ENCODE assay signal across 8 cellular contexts in the genomic region with DNA sequence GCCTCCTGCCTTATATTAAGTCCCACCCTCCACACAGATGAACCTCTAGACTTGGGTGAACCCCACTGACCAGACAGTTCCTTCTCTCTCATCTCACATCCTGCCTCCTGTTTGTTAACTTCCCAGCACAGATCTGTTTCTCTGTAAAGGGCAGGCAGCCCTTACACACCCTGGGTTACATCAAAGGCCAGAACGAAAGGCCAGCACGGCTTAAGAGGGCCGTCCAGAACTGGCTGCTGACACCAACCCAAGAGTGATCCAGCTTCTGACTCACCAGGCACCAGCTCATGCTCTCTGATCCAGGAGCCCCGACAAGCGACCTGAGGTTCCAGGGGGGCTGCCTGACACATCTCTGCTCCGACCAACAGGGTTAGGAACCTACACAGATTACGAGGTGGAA.
A peak's percentile ranks its signal among the peaks of the same experiment; 100 is the strongest.
DNase-seq lines count a peak whose midpoint lies in the region; ATAC-seq and TF ChIP-seq lines count a peak whose summit lies in the region.

No MANE protein-coding gene starts in this region.

- no peaks in the 10 kb centered on the region for H3K27me3 ChIP-seq in esophagus muscularis mucosa
- no peaks in the 10 kb centered on the region for H3K27me3 ChIP-seq in testis

- TF ChIP-seq POLR2A in esophagus muscularis mucosa (IDR thresholded peaks at IDR 0.05; ENCODE audit: low read depth) = no peak
- TF ChIP-seq POLR2A in testis (IDR thresholded peaks at IDR 0.05) = no peak

- peak; percentile 44 for TF ChIP-seq EP300 in esophagus muscularis mucosa (IDR thresholded peaks at IDR 0.05)

- no peak overlapping the region for H3K27ac Mint-ChIP-seq in activated T-helper 2 cell treated with anti-CD3 and anti-CD28 coated beads, Interferon-gamma antibody, Interleukin-2, Interleukin-4, amounts not matched to agents 10 μg/mL and 5 μg/mL and 100 μg/mL, durations not matched to agents 14 hours and 24 hours and 36 hours

- CTCF ChIA-PET in HEK293 (lab: Yijun Ruan, JAX) = interaction anchor here (0.5 to 2.5 kb wide), 2 partner anchors 10 to 77 kb away, joined by 3 to 13 read pairs; no protein-coding TSS in a partner anchor

- no peak for DNase-seq in esophagus muscularis mucosa (ENCODE audit: extremely low spot score)
- peak; percentile 75 for DNase-seq in testis
- no peak for DNase-seq in COLO668 (lab: John Stamatoyannopoulos, UW; ENCODE audit: unreplicated experiment)
- no peak for DNase-seq in activated T-helper 2 cell treated with anti-CD3 and anti-CD28 coated beads, Interferon-gamma antibody, Interleukin-2, Interleukin-4, amounts not matched to agents 10 μg/mL and 5 μg/mL and 100 μg/mL, durations not matched to agents 14 hours and 24 hours and 36 hours (ENCODE audit: low spot score)
- no peak for DNase-seq in GOT3 (lab: John Stamatoyannopoulos, UW)

- intact Hi-C loops in esophagus muscularis mucosa (cut with DNase I) (no loop called here), testis (cut with DNase I; ENCODE audit: low total_unique reads) (no loop called here)
- intact Hi-C loops in activated T-helper 2 cell treated with anti-CD3 and anti-CD28 coated beads, Interferon-gamma antibody, Interleukin-2, Interleukin-4, amounts not matched to agents 10 μg/mL and 5 μg/mL and 100 μg/mL, durations not matched to agents 14 hours and 24 hours and 36 hours (cut with micrococcal nuclease) = no loop called here

- H3K4me3 ChIP-seq in HEK293 (ENCODE audit: low read depth, low read length) (no peak overlapping the region), esophagus muscularis mucosa (peak overlapping the region; percentile 22 to 43 (median 29)), mesodermal cell (ENCODE audit: extremely low read depth, insufficient read depth, low read length, poor library complexity, severe bottlenecking) (no peak overlapping the region), testis (no peak overlapping the region)

- no peaks in the 10 kb centered on the region for H3K36me3 ChIP-seq in HEK293 (ENCODE audit: control insufficient read depth in 2 of 2, insufficient read depth in 1 of 2, low read length in 2 of 2)
- no peaks in the 10 kb centered on the region for H3K36me3 ChIP-seq in esophagus muscularis mucosa
- peaks cover 42% of the 10 kb centered on the region for H3K36me3 ChIP-seq in mesodermal cell (ENCODE audit: control insufficient read depth, insufficient read depth, low read length)
- H3K36me3 ChIP-seq in testis (ENCODE audit: low read depth, missing control alignments) = no peaks in the 10 kb centered on the region

- no peak overlapping the region for H3K27ac ChIP-seq in HEK293 (ENCODE audit: extremely low read depth, low read depth, low read length)
- peak overlapping the region; percentile 79 to 92 (median 88) for H3K27ac ChIP-seq in esophagus muscularis mucosa (replicated peaks in 1 of 4)
- H3K27ac ChIP-seq in mesodermal cell (ENCODE audit: low read depth, low read length, severe bottlenecking) = peak overlapping the region; percentile 70
- peak overlapping the region; percentile 47 to 80 for H3K27ac ChIP-seq in testis

- WGBS in esophagus muscularis mucosa = 4% methylated on average over 4 of the region's 7 CpGs
- 79 to 85% methylated on average over 6 to 7 of the region's 7 CpGs for WGBS in mesodermal cell (ENCODE audit: insufficient coverage in 2 of 2), 2 experiments
- 50 to 51% methylated on average over 5 to 7 of the region's 7 CpGs for WGBS in testis, 2 donors

- H3K9me3 ChIP-seq in HEK293 (ENCODE audit: control insufficient read depth, insufficient read depth, low read depth, low read length) (no peaks in the 10 kb centered on the region), esophagus muscularis mucosa (no peaks in the 10 kb centered on the region), mesodermal cell (ENCODE audit: control insufficient read depth, low read length) (peaks cover 9% of the 10 kb centered on the region), testis (no peaks in the 10 kb centered on the region)

- peaks cover 2% of the 10 kb centered on the region for H3K27me3 Mint-ChIP-seq in activated T-helper 2 cell treated with anti-CD3 and anti-CD28 coated beads, Interferon-gamma antibody, Interleukin-2, Interleukin-4, amounts not matched to agents 10 μg/mL and 5 μg/mL and 100 μg/mL, durations not matched to agents 14 hours and 24 hours and 36 hours (ENCODE audit: low read depth)

- peaks cover 5% of the 10 kb centered on the region for H3K9me3 Mint-ChIP-seq in activated T-helper 2 cell treated with anti-CD3 and anti-CD28 coated beads, Interferon-gamma antibody, Interleukin-2, Interleukin-4, amounts not matched to agents 10 μg/mL and 5 μg/mL and 100 μg/mL, durations not matched to agents 14 hours and 24 hours and 36 hours

- POLR2A ChIA-PET in HEK293 (lab: Yijun Ruan, JAX) = no interaction called here

- no peak for ATAC-seq in GM21576 (IDR thresholded peaks at IDR 0.05; ENCODE audit: unreplicated experiment)

- no peaks in the 10 kb centered on the region for H3K4me1 ChIP-seq in HEK293 (ENCODE audit: control insufficient read depth, insufficient read depth, low read length)
- H3K4me1 ChIP-seq in esophagus muscularis mucosa = peaks cover 29 to 56% (median 53%) of the 10 kb centered on the region in 4 donors
- H3K4me1 ChIP-seq in mesodermal cell (ENCODE audit: control insufficient read depth, insufficient read depth, low read length, poor library complexity, severe bottlenecking) = peaks cover 24% of the 10 kb centered on the region
- H3K4me1 ChIP-seq in testis = no peaks in the 10 kb centered on the region

- H3K36me3 Mint-ChIP-seq in activated T-helper 2 cell treated with anti-CD3 and anti-CD28 coated beads, Interferon-gamma antibody, Interleukin-2, Interleukin-4, amounts not matched to agents 10 μg/mL and 5 μg/mL and 100 μg/mL, durations not matched to agents 14 hours and 24 hours and 36 hours (ENCODE audit: low read depth) = no peaks in the 10 kb centered on the region

- no peak overlapping the region for H3K4me3 Mint-ChIP-seq in activated T-helper 2 cell treated with anti-CD3 and anti-CD28 coated beads, Interferon-gamma antibody, Interleukin-2, Interleukin-4, amounts not matched to agents 10 μg/mL and 5 μg/mL and 100 μg/mL, durations not matched to agents 14 hours and 24 hours and 36 hours (ENCODE audit: low read depth)

- TF ChIP-seq CTCF in HEK293 (tag by site-specific recombination; IDR thresholded peaks at IDR 0.05) = no peak
- no peak for TF ChIP-seq CTCF in esophagus muscularis mucosa (IDR thresholded peaks at IDR 0.05)
- no peak for TF ChIP-seq CTCF in testis (IDR thresholded peaks at IDR 0.05)

- H3K4me1 Mint-ChIP-seq in activated T-helper 2 cell treated with anti-CD3 and anti-CD28 coated beads, Interferon-gamma antibody, Interleukin-2, Interleukin-4, amounts not matched to agents 10 μg/mL and 5 μg/mL and 100 μg/mL, durations not matched to agents 14 hours and 24 hours and 36 hours (ENCODE audit: low read depth) = no peaks in the 10 kb centered on the region

TF ChIP-seq in HEK293, 187 proteins besides CTCF, POLR2A, EP300 and RAD21:
- TF ChIP-seq ZNF600 (tag by site-specific recombination; IDR thresholded peaks at IDR 0.05) (peak; percentile 64), PRDM1 (tag by site-specific recombination; IDR thresholded peaks at IDR 0.05) (no peak)

Comparison
In these comparisons a context has a peak if more than half of its experiments do, and no peak if none do; other contexts are left out.
1. H3K4me3 ChIP-seq: peak in esophagus muscularis mucosa (4 of 4); none in HEK293 (single experiment), mesodermal cell (single experiment) and testis (0 of 2).